Comparison of ENCODE assay signal across 11 cellular contexts in the genomic region with DNA sequence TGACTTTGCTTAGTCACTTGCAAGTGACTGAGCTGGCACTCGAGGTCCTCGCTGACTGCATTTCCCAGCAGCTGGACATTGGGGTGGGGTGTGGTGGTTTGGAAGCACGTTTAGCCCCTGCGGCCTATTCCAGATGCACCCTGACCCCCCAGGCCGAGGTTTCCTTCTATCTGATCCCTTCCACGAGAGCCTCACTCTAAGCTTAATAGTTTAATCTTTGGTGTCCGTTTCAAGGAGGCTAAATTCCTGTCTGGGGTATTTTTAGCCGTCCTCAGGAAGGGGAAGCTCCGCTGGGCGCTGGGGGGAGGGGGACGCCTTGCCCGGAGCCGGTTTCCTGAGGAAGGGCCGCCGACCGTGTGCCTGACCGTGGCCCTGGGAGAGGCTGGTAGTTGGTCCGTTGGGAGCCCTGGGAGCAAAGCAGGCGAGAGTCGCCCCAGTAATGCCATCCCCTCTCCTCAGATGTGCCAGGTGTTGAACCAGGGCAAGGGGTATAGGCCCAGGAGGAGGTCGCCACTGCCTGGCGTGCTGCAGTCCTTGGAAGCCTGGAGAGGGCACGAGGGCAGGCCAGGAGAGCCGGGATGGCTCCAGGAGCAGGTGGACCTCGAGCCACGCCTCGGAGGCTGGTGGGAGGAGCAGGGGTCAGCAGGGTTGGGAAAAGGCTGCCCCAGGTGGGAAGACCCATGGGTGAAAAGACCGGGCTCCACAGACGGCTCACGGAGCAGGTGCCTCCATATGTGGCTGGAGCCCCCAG. TPM values are rescaled to one million over a fixed set of nuclear protein-coding genes. Genes with fewer than 3 reads are reported as not detected.
A peak's percentile ranks its signal among the peaks of the same experiment; 100 is the strongest.
DNase-seq lines count a peak whose midpoint lies in the region; ATAC-seq and TF ChIP-seq lines count a peak whose summit lies in the region.
"Had no signal": no experiment of that assay in that cellular context is flagged by ENCODE, and none has a peak within 500 bp of the region (broad histone marks: within the 10 kb centered on the region; RNA-seq: fewer than 3 reads in every experiment).

No MANE protein-coding gene starts in this region.

- H4K20me1 ChIP-seq in mammary epithelial cell (ENCODE audit: insufficient read depth, low read length), result no peaks in the 10 kb centered on the region

- 85% methylated on average over 26 of the region's 30 CpGs for WGBS in mammary epithelial cell (ENCODE audit: low coverage, missing lambda C conversion rate)

- TF ChIP-seq POLR2A in breast epithelium (IDR thresholded peaks at IDR 0.05), result no peak

- H3K4me1 Mint-ChIP-seq in neural crest cell, result peaks cover 38% of the 10 kb centered on the region

- in situ Hi-C loops in mammary epithelial cell (cut with MboI; ENCODE audit: low sequenced_read_pairs in 2 of 2), result no loop called here

- H3K9ac ChIP-seq in mammary epithelial cell (ENCODE audit: insufficient read depth, low read length), result no peak overlapping the region

- H3K36me3 ChIP-seq in breast epithelium, result no peaks in the 10 kb centered on the region
- H3K36me3 ChIP-seq in mammary epithelial cell (ENCODE audit: insufficient read depth, low read length), result no peaks in the 10 kb centered on the region

- H3K9me3 ChIP-seq in breast epithelium (no peaks in the 10 kb centered on the region), mammary epithelial cell (replicated peaks; ENCODE audit: insufficient read depth, low read length) (no peaks in the 10 kb centered on the region)

- TF ChIP-seq CTCF in breast epithelium (IDR thresholded peaks at IDR 0.05) (no peak), mammary epithelial cell (conservative IDR thresholded peaks at IDR 0.05 in 1 of 2, IDR thresholded peaks at IDR 0.05 in 1 of 2; ENCODE audit: extremely low read depth in 1 of 2, insufficient read depth in 1 of 2, low read depth in 1 of 2, low read length in 2 of 2) (no peak), neural crest cell (conservative IDR thresholded peaks at IDR 0.05) (no peak)

- ATAC-seq in Right ventricle myocardium inferior, result peak; percentile 65

- no peak overlapping the region for H3K4me2 ChIP-seq in mammary epithelial cell (ENCODE audit: insufficient read depth, low read depth, low read length)

- no peak overlapping the region for H3K4me3 ChIP-seq in breast epithelium
- no peak overlapping the region for H3K4me3 ChIP-seq in mammary epithelial cell (replicated peaks in 1 of 3; ENCODE audit: insufficient read depth in 1 of 3, low read depth in 2 of 3, low read length in 3 of 3)

- H3K79me2 ChIP-seq in mammary epithelial cell (ENCODE audit: insufficient read depth, low read length), result no peaks in the 10 kb centered on the region

- H3K27me3 Mint-ChIP-seq in neural crest cell (ENCODE audit: low read depth), result no peaks in the 10 kb centered on the region
- H3K27me3 Mint-ChIP-seq: memory B cell had no signal

- H3K9me3 Mint-ChIP-seq in neural crest cell, result no peaks in the 10 kb centered on the region
- H3K9me3 Mint-ChIP-seq: memory B cell had no signal

- dilution Hi-C loops in mammary epithelial cell (cut with HindIII; ENCODE audit: low sequenced_read_pairs), result no loop called here

- no peak overlapping the region for H2AFZ ChIP-seq in mammary epithelial cell (ENCODE audit: low read depth, low read length)

- DNase-seq in breast epithelium (ENCODE audit: low spot score in 2 of 2), result no peak
- no peak for DNase-seq in mammary epithelial cell
- peak; percentile 90 for DNase-seq in Right ventricle myocardium inferior (ENCODE audit: missing footprints)
- no peak for DNase-seq in neural crest cell (ENCODE audit: low read depth, low spot score)
- DNase-seq in NCI-H748 treated with DMSO at 0.1 percent for 48 hours (lab: John Stamatoyannopoulos, UW), result no peak
- no peak for DNase-seq in stimulated activated CD4-positive, alpha-beta T cell treated with anti-CD3 and anti-CD28 coated beads, Interleukin-4, amount 100 ng/mL, for 4 hours
- no peak for DNase-seq in NCI-H2029 treated with DMSO at 0.1 percent for 48 hours (lab: John Stamatoyannopoulos, UW)
- DNase-seq in NCI-H128 (lab: John Stamatoyannopoulos, UW; ENCODE audit: unreplicated experiment), result no peak
- DNase-seq: NCI-H2029, SW 1271 had no signal

- CTCF ChIA-PET in mammary epithelial cell (lab: Charles Lee; ENCODE audit: low non-redundant PET), result no interaction called here

- H3K4me3 Mint-ChIP-seq in neural crest cell, result peak overlapping the region; percentile 49
- H3K4me3 Mint-ChIP-seq: memory B cell had no signal

- H3K36me3 Mint-ChIP-seq in neural crest cell (ENCODE audit: low read depth), result no peaks in the 10 kb centered on the region
- H3K36me3 Mint-ChIP-seq: memory B cell had no signal

- no peaks in the 10 kb centered on the region for H3K27me3 ChIP-seq in breast epithelium
- H3K27me3 ChIP-seq in mammary epithelial cell (ENCODE audit: insufficient read depth, low read length), result no peaks in the 10 kb centered on the region

- no peak overlapping the region for H3K27ac Mint-ChIP-seq in neural crest cell (ENCODE audit: unreplicated experiment)

- intact Hi-C loops in breast epithelium (cut with DNase I; ENCODE audit: low total_unique reads), result no loop called here
- intact Hi-C loops in mammary epithelial cell (cut with micrococcal nuclease), result no loop called here
- intact Hi-C loops in Right ventricle myocardium inferior (cut with DNase I), result loop anchor here (5.0 kb wide), 2 partner anchors 153 to 303 kb away; a partner anchor contains a TSS

- peak overlapping the region; percentile 48 to 89 for H3K27ac ChIP-seq in breast epithelium
- H3K27ac ChIP-seq in mammary epithelial cell (ENCODE audit: insufficient read depth, low read depth, low read length), result no peak overlapping the region

- H3K4me1 ChIP-seq in breast epithelium (peaks cover 0 to 12% of the 10 kb centered on the region in 2 donors), mammary epithelial cell (ENCODE audit: insufficient read depth, low read length) (peaks cover 19% of the 10 kb centered on the region)

- no TSS peak for BruUV-seq in mammary epithelial cell (replicated peaks; lab: Mats Ljungman, UMichigan)

RNA-seq across cellular contexts. Expression of a gene that starts 37.2 kb away (rescaled TPM):
- total RNA-seq in breast epithelium (10 to 100 TPM; 29.9 to 73.5 (median 58.7) TPM), mammary epithelial cell (10 to 100 TPM; 16.4 to 39.5 TPM), Right ventricle myocardium inferior (1,173 TPM), neural crest cell (214 and 218 TPM in 2 replicates)
- 41.3 TPM for polyA plus RNA-seq in mammary epithelial cell
- polyA minus RNA-seq in mammary epithelial cell, result 31.6 TPM
